32 cellular contexts compared by ENCODE assay signal in genomic region chr2:50039445-50039844, GRCh38.
DNase-seq lines count a peak whose midpoint lies in the region; ATAC-seq, FAIRE-seq and TF ChIP-seq lines count a peak whose summit lies in the region.
"Had no signal": no experiment of that assay in that cellular context is flagged by ENCODE, and none has a peak within 500 bp of the region (broad histone marks: within the 10 kb centered on the region; RNA-seq: fewer than 3 reads in every experiment).

No MANE protein-coding gene starts in this region.

- H3K27me3 ChIP-seq in SK-N-SH (ENCODE audit: insufficient read depth) (no peaks in the 10 kb centered on the region), cardiac muscle cell (no peaks in the 10 kb centered on the region)
- H3K27me3 ChIP-seq: BE2C; BLaER1; BLaER1 treated with 17β-estradiol and CSF1 and Interleukin-3, amounts not matched to agents 10 nM and 100 nM had no signal

- no peak for TF ChIP-seq CTCF in SK-N-SH (IDR thresholded peaks at IDR 0.05)
- TF ChIP-seq CTCF in cardiac muscle cell (IDR thresholded peaks at IDR 0.05; ENCODE audit: low read depth, low read length), result no peak

- no peaks in the 10 kb centered on the region for H3K9me2 ChIP-seq in SK-N-SH

- no peak for FAIRE-seq in RCC 7860 (lab: Jason Lieb, UNC)
- FAIRE-seq: A549, D721Med had no signal

- no peak overlapping the region for H3K9ac ChIP-seq in SK-N-SH
- H3K9ac ChIP-seq: BLaER1; BLaER1 treated with 17β-estradiol and CSF1 and Interleukin-3, amounts not matched to agents 10 nM and 100 nM had no signal

- TF ChIP-seq EP300 in SK-N-SH (IDR thresholded peaks at IDR 0.05; ENCODE audit: borderline replicate concordance in 1 of 2, low read depth in 1 of 2, low read length in 1 of 2), result peak in 1 of 2 experiments; percentile 35; a peak in 1 of 4 replicates

- no peaks in the 10 kb centered on the region for H3F3A ChIP-seq in SK-N-SH (replicated peaks; ENCODE audit: insufficient read depth)

- no peak for ATAC-seq in SK-N-SH treated with all-trans-retinoic acid at 6 μM for 48 hours
- no peak for ATAC-seq in Right ventricle myocardium inferior
- ATAC-seq: A549; CD8-positive, alpha-beta T cell had no signal

- H3K4me1 ChIP-seq in SK-N-SH (ENCODE audit: control insufficient read depth in 1 of 2, insufficient read depth in 2 of 2, low read depth in 1 of 2, low read length in 1 of 2) (no peaks in the 10 kb centered on the region; a peak in 1 of 4 replicates), cardiac muscle cell (ENCODE audit: low read depth) (peaks cover 31% of the 10 kb centered on the region)
- H3K4me1 ChIP-seq: A549, BE2C, BLaER1, Caco-2 had no signal

- intact Hi-C loops in Right ventricle myocardium inferior (cut with DNase I), result no loop called here

- H2AFZ ChIP-seq in SK-N-SH (ENCODE audit: low read depth), result no peak overlapping the region

- H3K9me3 ChIP-seq in SK-N-SH (no peaks in the 10 kb centered on the region), cardiac muscle cell (ENCODE audit: low read depth) (no peaks in the 10 kb centered on the region)
- H3K9me3 ChIP-seq: A549, BE2C, BLaER1, Caco-2 had no signal

- no peak overlapping the region for H3K4me2 ChIP-seq in SK-N-SH
- H3K4me2 ChIP-seq: A549; BLaER1; BLaER1 treated with 17β-estradiol and CSF1 and Interleukin-3, amounts not matched to agents 10 nM and 100 nM had no signal

- POLR2A ChIA-PET in SK-N-SH (lab: Yijun Ruan, JAX), result no interaction called here

- CTCF ChIA-PET in SK-N-SH (lab: Yijun Ruan, JAX), result interaction anchor here (1.5 to 1.9 kb wide), 2 partner anchors 10 to 15 kb away, joined by 3 to 4 read pairs; no protein-coding TSS in a partner anchor

- no peak for DNase-seq in SK-N-SH
- peak in 1 of 2 donors; percentile 63 for DNase-seq in cardiac muscle cell (ENCODE audit: low read depth in 1 of 2, low spot score in 1 of 2)
- DNase-seq in Right ventricle myocardium inferior (ENCODE audit: missing footprints), result no peak
- peak; percentile 90 for DNase-seq in SK-N-DZ (ENCODE audit: low spot score)
- DNase-seq in RCC 7860 (ENCODE audit: low spot score), result no peak
- DNase-seq: 8988T; ACHN; AML-193; BE2C; C1 segment of cervical spinal cord; Caco-2; Calu3; CD4-positive, alpha-beta memory T cell; CD4-positive, alpha-beta T cell; CD4-positive, CD25-positive, alpha-beta regulatory T cell; CD8-positive, alpha-beta memory T cell; CD8-positive, alpha-beta T cell; COR-L47; DMS 273 treated with DMSO at 0.1 percent for 48 hours; DMS153; DMS53; DMS79; DMS79 treated with DMSO at 0.1 percent for 48 hours; DND-41; EL had no signal

- no peaks in the 10 kb centered on the region for H4K20me1 ChIP-seq in SK-N-SH (ENCODE audit: insufficient read depth)
- H4K20me1 ChIP-seq: BLaER1; BLaER1 treated with 17β-estradiol and CSF1 and Interleukin-3, amounts not matched to agents 10 nM and 100 nM had no signal

- H3K4me3 ChIP-seq in SK-N-SH (ENCODE audit: low read depth in 2 of 2, low read length in 1 of 2) (no peak overlapping the region), cardiac muscle cell (no peak overlapping the region)
- H3K4me3 ChIP-seq: A549; BLaER1; BLaER1 treated with 17β-estradiol and CSF1 and Interleukin-3, amounts not matched to agents 10 nM and 100 nM had no signal

- H3K27ac ChIP-seq in SK-N-SH (ENCODE audit: low read depth in 2 of 2, low read length in 1 of 2), result no peak overlapping the region
- H3K27ac ChIP-seq in cardiac muscle cell, result peak overlapping the region; percentile 67
- H3K27ac ChIP-seq: 22Rv1; A549; BLaER1; BLaER1 treated with 17β-estradiol and CSF1 and Interleukin-3, amounts not matched to agents 10 nM and 100 nM; C4-2B had no signal

- H3K36me3 ChIP-seq in SK-N-SH (replicated peaks in 1 of 2; ENCODE audit: control insufficient read depth in 1 of 2, insufficient read depth in 2 of 2, low read length in 1 of 2) (no peaks in the 10 kb centered on the region), cardiac muscle cell (no peaks in the 10 kb centered on the region)
- H3K36me3 ChIP-seq: BE2C; BLaER1; BLaER1 treated with 17β-estradiol and CSF1 and Interleukin-3, amounts not matched to agents 10 nM and 100 nM had no signal

- no peaks in the 10 kb centered on the region for H3K79me2 ChIP-seq in SK-N-SH (ENCODE audit: insufficient read depth)

- no peak for TF ChIP-seq RAD21 in SK-N-SH (IDR thresholded peaks at IDR 0.05; ENCODE audit: low read length)

- 3% methylated on average over 1 of the region's 1 CpG for WGBS in SK-N-SH (ENCODE audit: low lambda C conversion rate)

TF ChIP-seq in SK-N-SH, 30 proteins besides CTCF, POLR2A, EP300 and RAD21:
- TF ChIP-seq POLR2AphosphoS5 (IDR thresholded peaks at IDR 0.05; ENCODE audit: low read depth, low read length) (no peak), NFIC (IDR thresholded peaks at IDR 0.05; ENCODE audit: borderline replicate concordance) (no peak), GATA2 (CRISPR knock-in tag; IDR thresholded peaks at IDR 0.05) (peak; percentile 66), USF2 (IDR thresholded peaks at IDR 0.05; ENCODE audit: borderline replicate concordance, low read depth, low read length) (no peak)

TF ChIP-seq in SK-N-SH treated with all-trans-retinoic acid at 6 μM for 48 hours, 23 proteins besides CTCF, POLR2A, EP300 and RAD21 (continues in another document):
- TF ChIP-seq ZNF565 (CRISPR knock-in tag; conservative IDR thresholded peaks at IDR 0.05; ENCODE audit: low read depth) (no peak), CSDC2 (CRISPR knock-in tag; IDR thresholded peaks at IDR 0.05) (no peak), ZNF8 (CRISPR knock-in tag; IDR thresholded peaks at IDR 0.05) (no peak), TOX (CRISPR knock-in tag; IDR thresholded peaks at IDR 0.05; ENCODE audit: borderline replicate concordance) (no peak), RARB (CRISPR knock-in tag; IDR thresholded peaks at IDR 0.05) (no peak), CSRNP3 (CRISPR knock-in tag; IDR thresholded peaks at IDR 0.05) (no peak), CREB5 (CRISPR knock-in tag; IDR thresholded peaks at IDR 0.05; ENCODE audit: low read depth) (no peak), ZC3H10 (CRISPR knock-in tag; IDR thresholded peaks at IDR 0.05) (no peak), ZFP30 (CRISPR knock-in tag; IDR thresholded peaks at IDR 0.05) (no peak), PPARA (CRISPR knock-in tag; IDR thresholded peaks at IDR 0.05; ENCODE audit: borderline replicate concordance) (no peak), ESRRG (CRISPR knock-in tag; IDR thresholded peaks at IDR 0.05) (no peak), BACH2 (CRISPR knock-in tag; IDR thresholded peaks at IDR 0.05; ENCODE audit: borderline replicate concordance) (no peak), GLIS3 (CRISPR knock-in tag; IDR thresholded peaks at IDR 0.05) (no peak), TSHZ2 (CRISPR knock-in tag; IDR thresholded peaks at IDR 0.05) (no peak)
